ENCODE assay signal across 12 cellular contexts in genomic region chrX:112643721-112644120, GRCh38. TPM values are rescaled to one million over a fixed set of nuclear protein-coding genes. Genes with fewer than 3 reads are reported as not detected.
DNase-seq lines count a peak whose midpoint lies in the region; ATAC-seq, FAIRE-seq and TF ChIP-seq lines count a peak whose summit lies in the region.
"Had no signal": no experiment of that assay in that cellular context is flagged by ENCODE, and none has a peak within 500 bp of the region (broad histone marks: within the 10 kb centered on the region; RNA-seq: fewer than 3 reads in every experiment).

No MANE protein-coding gene starts in this region.

- intact Hi-C loops in OCI-LY7 (cut with micrococcal nuclease; ENCODE audit: unreplicated experiment) = no loop called here

- CTCF ChIA-PET in OCI-LY7 (lab: Charles Lee; ENCODE audit: unreplicated experiment) = no interaction called here

- no peaks in the 10 kb centered on the region for H3K36me3 ChIP-seq in OCI-LY7 (ENCODE audit: insufficient read depth, low read length)

- H3K9me2 ChIP-seq in OCI-LY7 (ENCODE audit: insufficient read depth, low read length) = no peaks in the 10 kb centered on the region

- no peaks in the 10 kb centered on the region for H3K4me1 ChIP-seq in OCI-LY7 (ENCODE audit: insufficient read depth, low read length, poor library complexity, severe bottlenecking)

- FAIRE-seq in D721Med (lab: Jason Lieb, UNC) = no peak

- no peak overlapping the region for H3K4me3 ChIP-seq in OCI-LY7 (ENCODE audit: low read depth, low read length, poor library complexity, severe bottlenecking)

- no peaks in the 10 kb centered on the region for H4K20me1 ChIP-seq in OCI-LY7 (ENCODE audit: insufficient read depth, low read length)

- ATAC-seq in GM18508 (IDR thresholded peaks at IDR 0.05; ENCODE audit: insufficient read depth, unreplicated experiment) = peak; percentile 32
- ATAC-seq in GM19463 (IDR thresholded peaks at IDR 0.05; ENCODE audit: unreplicated experiment) = peak; percentile 45
- peak; percentile 82 for ATAC-seq in HG02943 (IDR thresholded peaks at IDR 0.05; ENCODE audit: low read depth, unreplicated experiment)

- H3K27ac ChIP-seq in OCI-LY7 (ENCODE audit: low read depth, low read length, poor library complexity, severe bottlenecking) = no peak overlapping the region
- H3K27ac ChIP-seq: C4-2B, HL-60 had no signal

- POLR2A ChIA-PET in OCI-LY7 (lab: Charles Lee) = no interaction called here

- no TSS peak for BruUV-seq in OCI-LY7 (replicated peaks; lab: Mats Ljungman, UMichigan)

- TF ChIP-seq CTCF in D721Med (IDR thresholded peaks at IDR 0.05; ENCODE audit: insufficient read depth, missing control alignments) (no peak), OCI-LY7 (conservative IDR thresholded peaks at IDR 0.05; ENCODE audit: low read length) (no peak)

- no peak overlapping the region for H3K4me2 ChIP-seq in OCI-LY7 (ENCODE audit: low read length)

- no peaks in the 10 kb centered on the region for H3K9me3 ChIP-seq in OCI-LY7 (ENCODE audit: low read length)

- DNase-seq in MV-4-11 (lab: John Stamatoyannopoulos, UW) (peak; percentile 27), D721Med (ENCODE audit: insufficient read length, low spot score) (no peak), SIG-M5 (lab: John Stamatoyannopoulos, UW) (no peak), midbrain (lab: John Stamatoyannopoulos, UW) (no peak), OCI-LY7 (ENCODE audit: low spot score) (no peak)
- DNase-seq: NCI-H146 had no signal

- no peaks in the 10 kb centered on the region for H3K79me2 ChIP-seq in OCI-LY7 (ENCODE audit: insufficient read depth, low read depth, low read length)

- H2AFZ ChIP-seq in OCI-LY7 (ENCODE audit: low read length) = no peak overlapping the region

RNA-seq across cellular contexts. Expression of gene LHFPL1, which starts 36.0 kb away (rescaled TPM):
- total RNA-seq in OCI-LY7 (2014; rRNA removed; shearing (Covaris generic)) = 0.08 and 0.16 TPM in 2 replicates
- 0.51 and 0.52 TPM in 2 replicates for total RNA-seq in OCI-LY7 (2022)
- total RNA-seq: RPMI7951 had no signal

Comparison
In these comparisons a context has a peak if more than half of its experiments do, and no peak if none do; other contexts are left out.
1. ATAC-seq: peak in every context shown above with its lines; median percentile 82 in HG02943; 45 in GM19463; 32 in GM18508.